ENCODE assay signal across 1 cellular context in the genomic region with DNA sequence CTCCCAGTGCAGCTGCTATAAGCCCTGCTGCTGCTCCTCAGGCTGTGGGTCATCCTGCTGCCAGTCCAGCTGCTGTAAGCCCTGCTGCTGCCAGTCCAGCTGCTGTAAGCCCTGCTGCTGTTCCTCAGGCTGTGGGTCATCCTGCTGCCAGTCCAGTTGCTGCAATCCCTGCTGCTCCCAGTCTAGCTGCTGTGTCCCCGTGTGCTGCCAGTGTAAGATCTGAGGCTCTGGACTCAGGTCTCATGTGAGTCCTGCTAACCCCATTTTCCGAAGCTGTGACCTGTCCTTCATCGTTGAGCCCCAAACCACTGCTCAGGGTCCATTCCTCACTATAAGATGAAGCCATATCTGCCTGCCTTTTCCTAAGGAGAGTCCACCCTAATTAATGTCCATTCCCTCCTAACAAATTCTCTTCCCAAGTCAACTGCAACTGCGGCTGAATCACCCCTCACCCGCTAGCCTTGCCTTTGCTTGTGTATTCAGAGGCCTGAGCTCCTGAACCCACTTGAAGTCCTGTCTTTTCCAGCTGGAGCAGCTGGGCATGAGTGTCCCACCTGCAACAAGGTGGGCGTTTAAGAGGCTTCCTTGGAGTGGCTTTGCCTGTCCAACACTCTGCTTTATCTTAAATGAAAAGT.
TF ChIP-seq lines count a peak whose summit lies in the region.

No MANE protein-coding gene starts in this region.

TF ChIP-seq in liver, 16 proteins besides CTCF, POLR2A, EP300 and RAD21 (continued from another document):
- TF ChIP-seq, protein P1, sequence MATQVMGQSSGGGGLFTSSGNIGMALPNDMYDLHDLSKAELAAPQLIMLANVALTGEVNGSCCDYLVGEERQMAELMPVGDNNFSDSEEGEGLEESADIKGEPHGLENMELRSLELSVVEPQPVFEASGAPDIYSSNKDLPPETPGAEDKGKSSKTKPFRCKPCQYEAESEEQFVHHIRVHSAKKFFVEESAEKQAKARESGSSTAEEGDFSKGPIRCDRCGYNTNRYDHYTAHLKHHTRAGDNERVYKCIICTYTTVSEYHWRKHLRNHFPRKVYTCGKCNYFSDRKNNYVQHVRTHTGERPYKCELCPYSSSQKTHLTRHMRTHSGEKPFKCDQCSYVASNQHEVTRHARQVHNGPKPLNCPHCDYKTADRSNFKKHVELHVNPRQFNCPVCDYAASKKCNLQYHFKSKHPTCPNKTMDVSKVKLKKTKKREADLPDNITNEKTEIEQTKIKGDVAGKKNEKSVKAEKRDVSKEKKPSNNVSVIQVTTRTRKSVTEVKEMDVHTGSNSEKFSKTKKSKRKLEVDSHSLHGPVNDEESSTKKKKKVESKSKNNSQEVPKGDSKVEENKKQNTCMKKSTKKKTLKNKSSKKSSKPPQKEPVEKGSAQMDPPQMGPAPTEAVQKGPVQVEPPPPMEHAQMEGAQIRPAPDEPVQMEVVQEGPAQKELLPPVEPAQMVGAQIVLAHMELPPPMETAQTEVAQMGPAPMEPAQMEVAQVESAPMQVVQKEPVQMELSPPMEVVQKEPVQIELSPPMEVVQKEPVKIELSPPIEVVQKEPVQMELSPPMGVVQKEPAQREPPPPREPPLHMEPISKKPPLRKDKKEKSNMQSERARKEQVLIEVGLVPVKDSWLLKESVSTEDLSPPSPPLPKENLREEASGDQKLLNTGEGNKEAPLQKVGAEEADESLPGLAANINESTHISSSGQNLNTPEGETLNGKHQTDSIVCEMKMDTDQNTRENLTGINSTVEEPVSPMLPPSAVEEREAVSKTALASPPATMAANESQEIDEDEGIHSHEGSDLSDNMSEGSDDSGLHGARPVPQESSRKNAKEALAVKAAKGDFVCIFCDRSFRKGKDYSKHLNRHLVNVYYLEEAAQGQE (IDR thresholded peaks at IDR 0.05), result no peak
- TF ChIP-seq NR2F2 (IDR thresholded peaks at IDR 0.05) (no peak), ATF3 (IDR thresholded peaks at IDR 0.05) (no peak), RXRA (IDR thresholded peaks at IDR 0.05) (peak in 1 of 2 donors; percentile 26), FOXA1 (IDR thresholded peaks at IDR 0.05) (no peak), HNF4A (conservative IDR thresholded peaks at IDR 0.05) (peak; percentile 29 to 33), YY1 (IDR thresholded peaks at IDR 0.05) (no peak), TAF1 (conservative IDR thresholded peaks at IDR 0.05) (no peak), EGR1 (IDR thresholded peaks at IDR 0.05; ENCODE audit: low read depth in 2 of 2) (no peak), JUND (IDR thresholded peaks at IDR 0.05) (no peak)
- TF ChIP-seq, protein P2, sequence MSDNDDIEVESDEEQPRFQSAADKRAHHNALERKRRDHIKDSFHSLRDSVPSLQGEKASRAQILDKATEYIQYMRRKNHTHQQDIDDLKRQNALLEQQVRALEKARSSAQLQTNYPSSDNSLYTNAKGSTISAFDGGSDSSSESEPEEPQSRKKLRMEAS (IDR thresholded peaks at IDR 0.05), result no peak
